ENCODE assay signal across 19 cellular contexts in genomic region chr5:139371482-139372435, GRCh38. TPM values are rescaled to one million over a fixed set of nuclear protein-coding genes. Genes with fewer than 3 reads are reported as not detected.
DNase-seq lines count a peak whose midpoint lies in the region; ATAC-seq and TF ChIP-seq lines count a peak whose summit lies in the region.
"Had no signal": no experiment of that assay in that cellular context is flagged by ENCODE, and none has a peak within 500 bp of the region (broad histone marks: within the 10 kb centered on the region; RNA-seq: fewer than 3 reads in every experiment).

No MANE protein-coding gene starts in this region.

- H3K4me3 ChIP-seq in heart left ventricle (no peak overlapping the region), SJCRH30 (no peak overlapping the region), ascending aorta (no peak overlapping the region)
- H3K4me3 ChIP-seq: GM23248, hepatocyte had no signal

- WGBS in heart left ventricle, 4 donors: 71 to 76% (median 73%) methylated on average over 7 of the region's 7 CpGs

- TF ChIP-seq POLR2A in heart left ventricle (IDR thresholded peaks at IDR 0.05): no peak

- no peaks in the 10 kb centered on the region for H3K27me3 ChIP-seq in heart left ventricle
- no peaks in the 10 kb centered on the region for H3K27me3 ChIP-seq in SJCRH30
- no peaks in the 10 kb centered on the region for H3K27me3 ChIP-seq in ascending aorta
- H3K27me3 ChIP-seq: hepatocyte had no signal

- DNase-seq in activated CD4-positive, alpha-beta T cell treated with anti-CD3 and anti-CD28 coated beads, Interleukin-2, amount 10 ng/mL, durations not matched to agents 7 days and 5 days: no peak
- DNase-seq in activated CD4-positive, alpha-beta T cell treated with anti-CD3 and anti-CD28 coated beads, Interleukin-2, amount 50 U/mL, for 4 hours: no peak
- DNase-seq in activated CD8-positive, alpha-beta T cell treated with anti-CD3 and anti-CD28 coated beads, Interleukin-2, amount 10 ng/mL, durations not matched to agents 7 days and 5 days: no peak
- DNase-seq in heart left ventricle: peak in 2 of 5 donors; percentile 64 to 75
- DNase-seq in stimulated activated CD8-positive, alpha-beta memory T cell treated with anti-CD3 and anti-CD28 coated beads, Interleukin-4, amount 100 ng/mL, for 48 hours: peak; percentile 25
- DNase-seq in DMS153 treated with DMSO at 0.1 percent for 48 hours (lab: John Stamatoyannopoulos, UW; ENCODE audit: unreplicated experiment): no peak
- no peak for DNase-seq in SJCRH30
- no peak for DNase-seq in ascending aorta (ENCODE audit: low spot score in 2 of 2)
- DNase-seq: ACHN; erythroblast; GDM1; GM23248; naive thymus-derived CD4-positive, alpha-beta T cell; NCI-H1048; SW 1271 had no signal

- peak; percentile 41 for ATAC-seq in activated CD8-positive, alpha-beta T cell treated with anti-CD3 and anti-CD28 coated beads, Interleukin-2, amount 10 ng/mL, durations not matched to agents 7 days and 5 days
- peak; percentile 34 to 82 (median 69) for ATAC-seq in heart left ventricle
- ATAC-seq: naive thymus-derived CD4-positive, alpha-beta T cell; stimulated activated memory B cell treated with anti-CD40 and anti-IgM and Interleukin-4, amounts not matched to agents 10 μg/mL and 1 μg/mL and 100 μg/mL, for 72 hours had no signal

- no peaks in the 10 kb centered on the region for H3K9me3 ChIP-seq in heart left ventricle
- no peaks in the 10 kb centered on the region for H3K9me3 ChIP-seq in SJCRH30 (replicated peaks)
- no peaks in the 10 kb centered on the region for H3K9me3 ChIP-seq in ascending aorta

- no peak overlapping the region for H3K4me3 Mint-ChIP-seq in activated CD4-positive, alpha-beta T cell treated with anti-CD3 and anti-CD28 coated beads, Interleukin-2, amount 10 ng/mL, durations not matched to agents 7 days and 5 days
- H3K4me3 Mint-ChIP-seq in activated CD8-positive, alpha-beta T cell treated with anti-CD3 and anti-CD28 coated beads, Interleukin-2, amount 10 ng/mL, durations not matched to agents 7 days and 5 days: no peak overlapping the region
- H3K4me3 Mint-ChIP-seq: activated naive CD8-positive, alpha-beta T cell; stimulated activated memory B cell treated with anti-CD40 and anti-IgM and Interleukin-4, amounts not matched to agents 10 μg/mL and 1 μg/mL and 100 μg/mL, for 72 hours had no signal

- H3K27ac ChIP-seq in heart left ventricle (peak overlapping the region in 10 of 12 donors; percentile 12 to 81 (median 40)), SJCRH30 (no peak overlapping the region), ascending aorta (no peak overlapping the region)
- H3K27ac ChIP-seq: GM23248, hepatocyte had no signal

- POLR2A ChIA-PET in activated CD4-positive, alpha-beta T cell treated with anti-CD3 and anti-CD28 coated beads, Interleukin-2, amount 10 ng/mL, durations not matched to agents 7 days and 5 days (lab: Charles Lee): interaction anchor here (0.6 kb wide), 1 partner anchor 79 kb away, joined by 3 read pairs; no protein-coding TSS in a partner anchor
- POLR2A ChIA-PET in activated CD8-positive, alpha-beta T cell treated with anti-CD3 and anti-CD28 coated beads, Interleukin-2, amount 10 ng/mL, durations not matched to agents 7 days and 5 days (lab: Charles Lee): interaction anchor here (1.0 kb wide), 1 partner anchor 15 kb away, joined by 3 read pairs; no protein-coding TSS in a partner anchor

- peaks cover 0 to 45% (median 6%) of the 10 kb centered on the region in 12 donors for H3K4me1 ChIP-seq in heart left ventricle
- peaks cover 9% of the 10 kb centered on the region for H3K4me1 ChIP-seq in SJCRH30
- no peaks in the 10 kb centered on the region for H3K4me1 ChIP-seq in ascending aorta

- no peaks in the 10 kb centered on the region for H3K9me3 Mint-ChIP-seq in activated CD4-positive, alpha-beta T cell treated with anti-CD3 and anti-CD28 coated beads, Interleukin-2, amount 10 ng/mL, durations not matched to agents 7 days and 5 days
- H3K9me3 Mint-ChIP-seq in activated CD8-positive, alpha-beta T cell treated with anti-CD3 and anti-CD28 coated beads, Interleukin-2, amount 10 ng/mL, durations not matched to agents 7 days and 5 days (ENCODE audit: insufficient read depth): no peaks in the 10 kb centered on the region
- H3K9me3 Mint-ChIP-seq: naive thymus-derived CD4-positive, alpha-beta T cell; stimulated activated memory B cell treated with anti-CD40 and anti-IgM and Interleukin-4, amounts not matched to agents 10 μg/mL and 1 μg/mL and 100 μg/mL, for 72 hours had no signal

- H3K36me3 ChIP-seq in heart left ventricle (peaks cover 0 to 73% (median 61%) of the 10 kb centered on the region in 9 donors), SJCRH30 (peaks cover 27% of the 10 kb centered on the region), ascending aorta (peaks cover 31 to 56% of the 10 kb centered on the region in 2 donors)

- intact Hi-C loops in heart left ventricle (cut with DNase I): no loop called here
- intact Hi-C loops in ascending aorta (cut with DNase I): no loop called here

- H3K36me3 Mint-ChIP-seq in activated CD4-positive, alpha-beta T cell treated with anti-CD3 and anti-CD28 coated beads, Interleukin-2, amount 10 ng/mL, durations not matched to agents 7 days and 5 days (ENCODE audit: low read depth): peaks cover 20% of the 10 kb centered on the region
- H3K36me3 Mint-ChIP-seq in activated CD8-positive, alpha-beta T cell treated with anti-CD3 and anti-CD28 coated beads, Interleukin-2, amount 10 ng/mL, durations not matched to agents 7 days and 5 days (ENCODE audit: low read depth): peaks cover 32% of the 10 kb centered on the region

- peaks cover 15% of the 10 kb centered on the region for H3K4me1 Mint-ChIP-seq in activated CD4-positive, alpha-beta T cell treated with anti-CD3 and anti-CD28 coated beads, Interleukin-2, amount 10 ng/mL, durations not matched to agents 7 days and 5 days
- H3K4me1 Mint-ChIP-seq in activated CD8-positive, alpha-beta T cell treated with anti-CD3 and anti-CD28 coated beads, Interleukin-2, amount 10 ng/mL, durations not matched to agents 7 days and 5 days (ENCODE audit: low read depth): peaks cover 24% of the 10 kb centered on the region
- H3K4me1 Mint-ChIP-seq: stimulated activated memory B cell treated with anti-CD40 and anti-IgM and Interleukin-4, amounts not matched to agents 10 μg/mL and 1 μg/mL and 100 μg/mL, for 72 hours had no signal

- TF ChIP-seq CTCF in heart left ventricle (IDR thresholded peaks at IDR 0.05): no peak
- no peak for TF ChIP-seq CTCF in ascending aorta (IDR thresholded peaks at IDR 0.05)

- H3K27me3 Mint-ChIP-seq in activated CD4-positive, alpha-beta T cell treated with anti-CD3 and anti-CD28 coated beads, Interleukin-2, amount 10 ng/mL, durations not matched to agents 7 days and 5 days: no peaks in the 10 kb centered on the region
- no peaks in the 10 kb centered on the region for H3K27me3 Mint-ChIP-seq in activated CD8-positive, alpha-beta T cell treated with anti-CD3 and anti-CD28 coated beads, Interleukin-2, amount 10 ng/mL, durations not matched to agents 7 days and 5 days (ENCODE audit: low read depth)
- H3K27me3 Mint-ChIP-seq: activated naive CD8-positive, alpha-beta T cell; naive thymus-derived CD4-positive, alpha-beta T cell; stimulated activated memory B cell treated with anti-CD40 and anti-IgM and Interleukin-4, amounts not matched to agents 10 μg/mL and 1 μg/mL and 100 μg/mL, for 72 hours had no signal

- CTCF ChIA-PET in activated CD4-positive, alpha-beta T cell treated with anti-CD3 and anti-CD28 coated beads, Interleukin-2, amount 10 ng/mL, durations not matched to agents 7 days and 5 days (lab: Charles Lee): interaction anchor here (0.6 to 1.9 kb wide), 3 partner anchors 9 to 200 kb away, joined by 3 to 5 read pairs (median 4); partner anchors contain the start of gene PAIP2
- CTCF ChIA-PET in activated CD8-positive, alpha-beta T cell treated with anti-CD3 and anti-CD28 coated beads, Interleukin-2, amount 10 ng/mL, durations not matched to agents 7 days and 5 days (lab: Charles Lee): interaction anchor here (0.9 to 2.2 kb wide), 5 partner anchors 16 to 109 kb away, joined by 3 to 7 read pairs (median 3); partner anchors contain the start of gene PAIP2

- H3K27ac Mint-ChIP-seq in activated CD4-positive, alpha-beta T cell treated with anti-CD3 and anti-CD28 coated beads, Interleukin-2, amount 10 ng/mL, durations not matched to agents 7 days and 5 days: peak overlapping the region; percentile 0
- peak overlapping the region; percentile 58 for H3K27ac Mint-ChIP-seq in activated CD8-positive, alpha-beta T cell treated with anti-CD3 and anti-CD28 coated beads, Interleukin-2, amount 10 ng/mL, durations not matched to agents 7 days and 5 days
- H3K27ac Mint-ChIP-seq: activated naive CD8-positive, alpha-beta T cell; stimulated activated memory B cell treated with anti-CD40 and anti-IgM and Interleukin-4, amounts not matched to agents 10 μg/mL and 1 μg/mL and 100 μg/mL, for 72 hours had no signal

RNA-seq across cellular contexts. Expression of gene SLC23A1, which starts 11.3 kb away (rescaled TPM):
- total RNA-seq in activated CD4-positive, alpha-beta T cell treated with anti-CD3 and anti-CD28 coated beads, Interleukin-2, amount 10 ng/mL, durations not matched to agents 7 days and 5 days: under 1 TPM; 0.75 to 0.77 TPM
- 1 to 10 TPM; 1.2 to 1.5 TPM for total RNA-seq in activated CD8-positive, alpha-beta T cell treated with anti-CD3 and anti-CD28 coated beads, Interleukin-2, amount 10 ng/mL, durations not matched to agents 7 days and 5 days
- total RNA-seq in heart left ventricle: not detected
- polyA plus RNA-seq in heart left ventricle: not detected
- total RNA-seq in SJCRH30 (2014; rRNA removed; shearing (Covaris generic)): not detected in 2 replicates
- total RNA-seq in ascending aorta: not detected
- total RNA-seq: GM23248 had no signal
- polyA plus RNA-seq: naive thymus-derived CD4-positive, alpha-beta T cell had no signal

RNA-seq across cellular contexts. Expression of gene MZB1, which starts 18.0 kb away (rescaled TPM):
- total RNA-seq in activated CD4-positive, alpha-beta T cell treated with anti-CD3 and anti-CD28 coated beads, Interleukin-2, amount 10 ng/mL, durations not matched to agents 7 days and 5 days: 10 to 100 TPM; 12.7 to 13.4 TPM
- 10 to 100 TPM; 19.0 to 19.9 TPM for total RNA-seq in activated CD8-positive, alpha-beta T cell treated with anti-CD3 and anti-CD28 coated beads, Interleukin-2, amount 10 ng/mL, durations not matched to agents 7 days and 5 days
- total RNA-seq in heart left ventricle: 1 to 10 TPM in 3 of 9 donors, under 1 TPM in 4, not detected in 2; 0.31 to 5.2 (median 0.97) TPM
- under 1 TPM; 0.33 to 0.72 TPM for polyA plus RNA-seq in heart left ventricle
- 0.24 TPM in 1 of 2 replicates, not detected in the other for total RNA-seq in SJCRH30 (2014; rRNA removed; shearing (Covaris generic))
- total RNA-seq in ascending aorta: 8.0 TPM
- total RNA-seq: GM23248, hepatocyte, renal cortical epithelial cell had no signal
- polyA plus RNA-seq: GM23248 had no signal

RNA-seq across cellular contexts. Expression of gene PROB1, which starts 23.1 kb away (rescaled TPM):
- 1 to 10 TPM; 3.3 to 3.4 TPM for total RNA-seq in activated CD4-positive, alpha-beta T cell treated with anti-CD3 and anti-CD28 coated beads, Interleukin-2, amount 10 ng/mL, durations not matched to agents 7 days and 5 days
- 1 to 10 TPM; 5.2 to 6.2 TPM for total RNA-seq in activated CD8-positive, alpha-beta T cell treated with anti-CD3 and anti-CD28 coated beads, Interleukin-2, amount 10 ng/mL, durations not matched to agents 7 days and 5 days
- total RNA-seq in heart left ventricle (10 to 100 TPM; 26.6 to 63.4 (median 38.1) TPM), ascending aorta (4.3 TPM)
- polyA plus RNA-seq in heart left ventricle: 10 to 100 TPM; 18.9 to 34.3 TPM
- 0.38 and 0.59 TPM in 2 replicates for total RNA-seq in SJCRH30 (2014; rRNA removed; shearing (Covaris generic))

RNA-seq across cellular contexts. Expression of gene PAIP2, which starts 30.1 kb away (rescaled TPM):
- total RNA-seq in activated CD4-positive, alpha-beta T cell treated with anti-CD3 and anti-CD28 coated beads, Interleukin-2, amount 10 ng/mL, durations not matched to agents 7 days and 5 days: 10 to 100 TPM; 87.0 to 96.0 TPM
- 10 to 100 TPM; 90.7 to 93.5 TPM for total RNA-seq in activated CD8-positive, alpha-beta T cell treated with anti-CD3 and anti-CD28 coated beads, Interleukin-2, amount 10 ng/mL, durations not matched to agents 7 days and 5 days
- 100 to 1,000 TPM; 111 to 154 (median 132) TPM for total RNA-seq in heart left ventricle
- polyA plus RNA-seq in heart left ventricle: 100 to 1,000 TPM in 1 of 2 donors, 10 to 100 TPM in 1; 93.2 to 138 TPM
- total RNA-seq in SJCRH30 (2014; rRNA removed; shearing (Covaris generic)): 125 and 131 TPM in 2 replicates
- total RNA-seq in ascending aorta: 27.6 TPM

RNA-seq across cellular contexts. Expression of gene SPATA24, which starts 32.1 kb away (rescaled TPM):
- total RNA-seq in activated CD4-positive, alpha-beta T cell treated with anti-CD3 and anti-CD28 coated beads, Interleukin-2, amount 10 ng/mL, durations not matched to agents 7 days and 5 days: 1 to 10 TPM; 5.5 to 7.2 TPM
- total RNA-seq in activated CD8-positive, alpha-beta T cell treated with anti-CD3 and anti-CD28 coated beads, Interleukin-2, amount 10 ng/mL, durations not matched to agents 7 days and 5 days: 1 to 10 TPM; 3.8 to 4.0 TPM
- total RNA-seq in heart left ventricle: 10 to 100 TPM; 10.7 to 25.9 (median 16.0) TPM
- polyA plus RNA-seq in heart left ventricle: 10 to 100 TPM; 12.6 to 37.8 TPM
- total RNA-seq in SJCRH30 (2014; rRNA removed; shearing (Covaris generic)): 8.2 and 8.8 TPM in 2 replicates
- not detected for total RNA-seq in ascending aorta

Comparison
In these comparisons a context has a peak if more than half of its experiments do, and no peak if none do; other contexts are left out.
1. H3K27ac ChIP-seq: peak in heart left ventricle (10 of 12); none in SJCRH30 (single experiment) and ascending aorta (0 of 2).